Comparison of ENCODE assay signal across 1 cellular context in the genomic region with DNA sequence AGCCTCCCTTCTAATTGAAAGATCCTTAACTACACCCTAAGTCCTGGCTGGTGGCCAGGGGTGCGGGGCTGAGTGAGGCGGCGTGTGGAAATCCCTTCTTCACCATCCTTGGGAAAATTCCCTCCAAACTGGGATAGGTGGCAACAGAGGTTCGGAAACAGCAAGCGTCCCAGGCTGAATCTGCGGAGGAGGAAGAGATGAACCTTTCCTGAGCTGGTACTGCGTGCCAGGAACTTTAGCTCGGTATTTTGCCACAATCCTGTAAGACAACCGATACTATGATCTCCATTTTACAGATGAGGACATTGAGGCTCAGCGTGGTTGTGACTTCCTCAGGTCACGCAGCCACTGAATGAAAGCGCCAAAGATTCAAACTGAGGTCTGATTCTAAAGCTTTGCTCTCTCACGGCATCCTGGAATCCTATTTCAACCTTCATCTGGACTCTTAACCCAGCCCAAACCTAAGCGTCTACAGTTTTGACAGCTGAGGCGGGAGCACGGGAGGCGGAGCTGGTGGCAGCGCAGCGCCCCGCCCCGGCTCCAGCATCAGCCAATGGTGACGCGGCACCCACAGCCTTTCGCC.
TF ChIP-seq lines count a peak whose summit lies in the region.

No MANE protein-coding gene starts in this region.

TF ChIP-seq in K562, 482 proteins besides CTCF, POLR2A, EP300 and RAD21 (continued from another document and continues in another):
- TF ChIP-seq, protein P1, sequence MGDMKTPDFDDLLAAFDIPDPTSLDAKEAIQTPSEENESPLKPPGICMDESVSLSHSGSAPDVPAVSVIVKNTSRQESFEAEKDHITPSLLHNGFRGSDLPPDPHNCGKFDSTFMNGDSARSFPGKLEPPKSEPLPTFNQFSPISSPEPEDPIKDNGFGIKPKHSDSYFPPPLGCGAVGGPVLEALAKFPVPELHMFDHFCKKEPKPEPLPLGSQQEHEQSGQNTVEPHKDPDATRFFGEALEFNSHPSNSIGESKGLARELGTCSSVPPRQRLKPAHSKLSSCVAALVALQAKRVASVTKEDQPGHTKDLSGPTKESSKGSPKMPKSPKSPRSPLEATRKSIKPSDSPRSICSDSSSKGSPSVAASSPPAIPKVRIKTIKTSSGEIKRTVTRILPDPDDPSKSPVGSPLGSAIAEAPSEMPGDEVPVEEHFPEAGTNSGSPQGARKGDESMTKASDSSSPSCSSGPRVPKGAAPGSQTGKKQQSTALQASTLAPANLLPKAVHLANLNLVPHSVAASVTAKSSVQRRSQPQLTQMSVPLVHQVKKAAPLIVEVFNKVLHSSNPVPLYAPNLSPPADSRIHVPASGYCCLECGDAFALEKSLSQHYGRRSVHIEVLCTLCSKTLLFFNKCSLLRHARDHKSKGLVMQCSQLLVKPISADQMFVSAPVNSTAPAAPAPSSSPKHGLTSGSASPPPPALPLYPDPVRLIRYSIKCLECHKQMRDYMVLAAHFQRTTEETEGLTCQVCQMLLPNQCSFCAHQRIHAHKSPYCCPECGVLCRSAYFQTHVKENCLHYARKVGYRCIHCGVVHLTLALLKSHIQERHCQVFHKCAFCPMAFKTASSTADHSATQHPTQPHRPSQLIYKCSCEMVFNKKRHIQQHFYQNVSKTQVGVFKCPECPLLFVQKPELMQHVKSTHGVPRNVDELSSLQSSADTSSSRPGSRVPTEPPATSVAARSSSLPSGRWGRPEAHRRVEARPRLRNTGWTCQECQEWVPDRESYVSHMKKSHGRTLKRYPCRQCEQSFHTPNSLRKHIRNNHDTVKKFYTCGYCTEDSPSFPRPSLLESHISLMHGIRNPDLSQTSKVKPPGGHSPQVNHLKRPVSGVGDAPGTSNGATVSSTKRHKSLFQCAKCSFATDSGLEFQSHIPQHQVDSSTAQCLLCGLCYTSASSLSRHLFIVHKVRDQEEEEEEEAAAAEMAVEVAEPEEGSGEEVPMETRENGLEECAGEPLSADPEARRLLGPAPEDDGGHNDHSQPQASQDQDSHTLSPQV (IDR thresholded peaks at IDR 0.05): no peak
- TF ChIP-seq NFE2 (IDR thresholded peaks at IDR 0.05; ENCODE audit: low read depth) (no peak), ZNF507 (tag; conservative IDR thresholded peaks at IDR 0.05) (no peak), ELF4 (CRISPR knock-in tag; IDR thresholded peaks at IDR 0.05) (no peak), XRCC5 (IDR thresholded peaks at IDR 0.05; ENCODE audit: low read depth, low read length) (no peak), ZNF146 (CRISPR knock-in tag; IDR thresholded peaks at IDR 0.05; ENCODE audit: unreplicated experiment) (no peak), NCOA4 (IDR thresholded peaks at IDR 0.05; ENCODE audit: partially characterized antibody) (no peak), ZNF239 (CRISPR knock-in tag; IDR thresholded peaks at IDR 0.05) (no peak), SMARCA5 (IDR thresholded peaks at IDR 0.05) (peak; percentile 77; the same call in 1 of the 2 replicates), ZBTB1 (CRISPR knock-in tag; IDR thresholded peaks at IDR 0.05; ENCODE audit: borderline replicate concordance, low read depth) (no peak), L3MBTL2 (IDR thresholded peaks at IDR 0.05) (0 out of 2 replicates have a peak, but pooled peaks have one; percentile 18), SRSF7 (optimal IDR thresholded peaks at IDR 0.05; ENCODE audit: low read depth, low read length) (no peak), ZNF140 (CRISPR knock-in tag; IDR thresholded peaks at IDR 0.05) (no peak), FOXP1 (CRISPR knock-in tag; IDR thresholded peaks at IDR 0.05) (no peak), ZNF133 (CRISPR knock-in tag; IDR thresholded peaks at IDR 0.05) (no peak), HNRNPH1 (optimal IDR thresholded peaks at IDR 0.05; ENCODE audit: low read depth, low read length) (no peak), ZNF695 (CRISPR knock-in tag; IDR thresholded peaks at IDR 0.05) (no peak), TAF7 (tag; IDR thresholded peaks at IDR 0.05) (no peak), SMAD1 (IDR thresholded peaks at IDR 0.05; ENCODE audit: low read depth, low read length, partially characterized antibody) (no peak)
- TF ChIP-seq, protein P2, sequence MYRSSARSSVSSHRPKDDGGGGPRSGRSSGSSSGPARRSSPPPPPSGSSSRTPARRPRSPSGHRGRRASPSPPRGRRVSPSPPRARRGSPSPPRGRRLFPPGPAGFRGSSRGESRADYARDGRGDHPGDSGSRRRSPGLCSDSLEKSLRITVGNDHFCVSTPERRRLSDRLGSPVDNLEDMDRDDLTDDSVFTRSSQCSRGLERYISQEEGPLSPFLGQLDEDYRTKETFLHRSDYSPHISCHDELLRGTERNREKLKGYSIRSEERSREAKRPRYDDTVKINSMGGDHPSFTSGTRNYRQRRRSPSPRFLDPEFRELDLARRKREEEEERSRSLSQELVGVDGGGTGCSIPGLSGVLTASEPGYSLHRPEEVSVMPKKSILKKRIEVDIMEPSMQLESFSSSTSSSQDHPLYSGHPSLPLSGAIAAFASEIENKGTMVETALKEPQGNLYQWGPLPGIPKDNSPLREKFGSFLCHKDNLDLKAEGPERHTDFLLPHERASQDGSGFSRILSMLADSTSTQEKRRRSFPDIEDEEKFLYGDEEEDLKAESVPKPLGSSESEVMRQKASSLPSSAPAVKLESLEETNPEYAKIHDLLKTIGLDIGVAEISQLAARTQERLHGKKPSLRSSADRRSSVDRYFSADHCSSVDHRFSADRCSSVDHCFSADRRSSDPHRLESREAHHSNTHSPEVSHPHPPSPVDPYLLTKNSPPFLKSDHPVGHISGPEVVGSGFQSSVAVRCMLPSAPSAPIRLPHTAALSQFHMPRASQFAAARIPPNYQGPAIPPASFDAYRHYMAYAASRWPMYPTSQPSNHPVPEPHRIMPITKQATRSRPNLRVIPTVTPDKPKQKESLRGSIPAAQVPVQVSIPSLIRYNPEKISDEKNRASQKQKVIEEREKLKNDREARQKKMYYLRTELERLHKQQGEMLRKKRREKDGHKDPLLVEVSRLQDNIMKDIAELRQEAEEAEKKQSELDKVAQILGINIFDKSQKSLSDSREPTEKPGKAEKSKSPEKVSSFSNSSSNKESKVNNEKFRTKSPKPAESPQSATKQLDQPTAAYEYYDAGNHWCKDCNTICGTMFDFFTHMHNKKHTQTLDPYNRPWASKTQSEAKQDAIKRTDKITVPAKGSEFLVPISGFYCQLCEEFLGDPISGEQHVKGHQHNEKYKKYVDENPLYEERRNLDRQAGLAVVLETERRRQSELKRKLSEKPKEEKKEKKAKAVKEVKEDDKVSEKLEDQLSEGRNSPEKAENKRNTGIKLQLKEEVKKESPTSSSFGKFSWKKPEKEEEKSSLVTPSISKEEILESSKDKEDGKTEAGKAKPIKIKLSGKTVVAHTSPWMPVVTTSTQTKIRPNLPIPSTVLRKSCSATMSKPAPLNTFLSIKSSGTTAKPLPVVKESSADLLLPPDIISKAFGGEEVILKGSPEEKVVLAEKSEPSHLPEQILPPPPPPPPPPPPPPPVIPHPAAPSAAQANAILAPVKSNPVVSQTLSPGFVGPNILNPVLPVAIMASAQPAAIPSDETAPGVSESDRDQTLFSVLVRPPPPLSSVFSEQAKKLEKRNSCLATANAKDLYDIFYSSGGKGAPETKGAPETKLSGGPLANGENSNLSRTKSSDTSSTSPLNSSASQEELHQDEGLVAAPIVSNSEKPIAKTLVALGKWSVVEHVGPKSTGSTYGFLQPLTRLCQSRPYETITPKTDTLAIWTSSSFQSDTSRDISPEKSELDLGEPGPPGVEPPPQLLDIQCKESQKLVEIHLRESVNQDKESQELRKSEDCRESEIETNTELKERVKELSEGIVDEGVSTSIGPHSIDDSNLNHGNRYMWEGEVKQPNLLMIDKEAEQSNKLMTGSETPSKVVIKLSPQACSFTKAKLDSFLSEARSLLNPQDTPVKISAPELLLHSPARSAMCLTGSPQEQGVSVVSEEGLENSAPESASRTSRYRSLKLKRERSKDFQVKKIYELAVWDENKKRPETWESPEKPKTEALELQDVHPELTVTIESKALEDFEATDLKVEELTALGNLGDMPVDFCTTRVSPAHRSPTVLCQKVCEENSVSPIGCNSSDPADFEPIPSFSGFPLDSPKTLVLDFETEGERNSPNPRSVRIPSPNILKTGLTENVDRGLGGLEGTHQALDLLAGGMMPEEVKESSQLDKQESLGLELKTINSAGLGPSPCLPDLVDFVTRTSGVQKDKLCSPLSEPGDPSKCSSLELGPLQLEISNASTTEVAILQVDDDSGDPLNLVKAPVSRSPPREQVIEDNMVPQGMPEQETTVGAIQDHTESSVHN (IDR thresholded peaks at IDR 0.05; ENCODE audit: borderline replicate concordance in 1 of 2, low read depth in 1 of 2): no peak
- TF ChIP-seq, protein P3, sequence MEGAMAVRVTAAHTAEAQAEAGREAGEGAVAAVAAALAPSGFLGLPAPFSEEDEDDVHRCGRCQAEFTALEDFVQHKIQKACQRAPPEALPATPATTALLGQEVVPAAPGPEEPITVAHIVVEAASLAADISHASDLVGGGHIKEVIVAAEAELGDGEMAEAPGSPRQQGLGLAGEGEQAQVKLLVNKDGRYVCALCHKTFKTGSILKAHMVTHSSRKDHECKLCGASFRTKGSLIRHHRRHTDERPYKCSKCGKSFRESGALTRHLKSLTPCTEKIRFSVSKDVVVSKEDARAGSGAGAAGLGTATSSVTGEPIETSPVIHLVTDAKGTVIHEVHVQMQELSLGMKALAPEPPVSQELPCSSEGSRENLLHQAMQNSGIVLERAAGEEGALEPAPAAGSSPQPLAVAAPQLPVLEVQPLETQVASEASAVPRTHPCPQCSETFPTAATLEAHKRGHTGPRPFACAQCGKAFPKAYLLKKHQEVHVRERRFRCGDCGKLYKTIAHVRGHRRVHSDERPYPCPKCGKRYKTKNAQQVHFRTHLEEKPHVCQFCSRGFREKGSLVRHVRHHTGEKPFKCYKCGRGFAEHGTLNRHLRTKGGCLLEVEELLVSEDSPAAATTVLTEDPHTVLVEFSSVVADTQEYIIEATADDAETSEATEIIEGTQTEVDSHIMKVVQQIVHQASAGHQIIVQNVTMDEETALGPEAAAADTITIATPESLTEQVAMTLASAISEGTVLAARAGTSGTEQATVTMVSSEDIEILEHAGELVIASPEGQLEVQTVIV (CRISPR knock-in tag; IDR thresholded peaks at IDR 0.05; ENCODE audit: borderline replicate concordance): no peak
- TF ChIP-seq, protein P4, sequence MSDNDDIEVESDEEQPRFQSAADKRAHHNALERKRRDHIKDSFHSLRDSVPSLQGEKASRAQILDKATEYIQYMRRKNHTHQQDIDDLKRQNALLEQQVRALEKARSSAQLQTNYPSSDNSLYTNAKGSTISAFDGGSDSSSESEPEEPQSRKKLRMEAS (CRISPR knock-in tag; IDR thresholded peaks at IDR 0.05): no peak
- TF ChIP-seq, protein P5, sequence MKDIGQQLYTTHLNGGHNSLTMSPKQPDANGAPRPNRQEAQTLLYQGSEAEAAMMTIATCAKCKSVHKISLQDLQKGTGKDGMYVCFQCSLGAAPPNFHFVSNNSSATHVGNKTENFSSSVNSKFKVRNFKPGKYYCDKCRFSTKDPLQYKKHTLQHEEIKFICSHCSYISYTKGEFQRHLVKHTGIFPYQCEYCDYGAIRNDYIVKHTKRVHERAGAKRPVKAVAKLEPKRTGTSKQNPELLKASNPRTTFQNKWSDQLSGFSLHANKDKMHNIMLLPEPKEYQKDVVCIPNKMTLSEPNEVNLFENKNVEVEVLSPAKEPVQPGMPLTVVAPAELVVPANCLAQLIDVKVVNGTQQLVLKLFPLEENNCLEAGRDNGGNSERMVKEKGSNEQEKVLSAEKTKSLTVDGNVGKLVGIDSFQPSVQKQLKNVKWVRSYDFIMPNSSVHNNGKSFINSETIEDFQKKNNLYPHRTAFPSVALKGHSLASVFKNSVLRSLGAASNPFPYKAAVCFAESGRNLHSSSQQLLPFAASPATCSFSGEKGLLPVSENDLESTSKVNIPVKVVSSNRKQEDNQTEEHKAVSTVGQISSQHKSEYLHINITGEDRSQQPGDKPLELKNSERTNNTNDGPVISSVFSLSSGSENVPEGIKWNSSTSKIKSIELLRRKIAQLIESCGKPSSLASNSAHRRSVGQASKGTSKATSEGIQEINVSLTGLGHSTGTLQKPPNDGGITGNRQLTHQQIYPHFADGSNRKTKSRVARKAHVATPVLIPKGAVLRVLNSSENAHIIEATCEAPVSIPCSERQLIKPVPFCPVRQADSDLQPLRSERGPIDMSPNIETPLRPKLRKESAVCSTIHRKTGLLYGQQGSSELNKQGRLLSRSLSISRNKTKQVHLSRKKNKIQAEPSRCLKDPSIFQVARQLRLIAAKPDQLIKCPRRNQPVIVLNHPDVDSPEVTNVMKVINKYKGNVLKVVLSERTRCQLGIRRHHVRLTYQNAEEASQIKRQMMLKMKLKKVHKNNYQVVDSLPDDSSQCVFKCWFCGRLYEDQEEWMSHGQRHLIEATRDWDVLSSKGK (CRISPR knock-in tag; IDR thresholded peaks at IDR 0.05): no peak
- TF ChIP-seq, protein P6, sequence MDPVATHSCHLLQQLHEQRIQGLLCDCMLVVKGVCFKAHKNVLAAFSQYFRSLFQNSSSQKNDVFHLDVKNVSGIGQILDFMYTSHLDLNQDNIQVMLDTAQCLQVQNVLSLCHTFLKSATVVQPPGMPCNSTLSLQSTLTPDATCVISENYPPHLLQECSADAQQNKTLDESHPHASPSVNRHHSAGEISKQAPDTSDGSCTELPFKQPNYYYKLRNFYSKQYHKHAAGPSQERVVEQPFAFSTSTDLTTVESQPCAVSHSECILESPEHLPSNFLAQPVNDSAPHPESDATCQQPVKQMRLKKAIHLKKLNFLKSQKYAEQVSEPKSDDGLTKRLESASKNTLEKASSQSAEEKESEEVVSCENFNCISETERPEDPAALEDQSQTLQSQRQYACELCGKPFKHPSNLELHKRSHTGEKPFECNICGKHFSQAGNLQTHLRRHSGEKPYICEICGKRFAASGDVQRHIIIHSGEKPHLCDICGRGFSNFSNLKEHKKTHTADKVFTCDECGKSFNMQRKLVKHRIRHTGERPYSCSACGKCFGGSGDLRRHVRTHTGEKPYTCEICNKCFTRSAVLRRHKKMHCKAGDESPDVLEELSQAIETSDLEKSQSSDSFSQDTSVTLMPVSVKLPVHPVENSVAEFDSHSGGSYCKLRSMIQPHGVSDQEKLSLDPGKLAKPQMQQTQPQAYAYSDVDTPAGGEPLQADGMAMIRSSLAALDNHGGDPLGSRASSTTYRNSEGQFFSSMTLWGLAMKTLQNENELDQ (CRISPR knock-in tag; IDR thresholded peaks at IDR 0.05; ENCODE audit: borderline replicate concordance): no peak
- TF ChIP-seq, protein P7, sequence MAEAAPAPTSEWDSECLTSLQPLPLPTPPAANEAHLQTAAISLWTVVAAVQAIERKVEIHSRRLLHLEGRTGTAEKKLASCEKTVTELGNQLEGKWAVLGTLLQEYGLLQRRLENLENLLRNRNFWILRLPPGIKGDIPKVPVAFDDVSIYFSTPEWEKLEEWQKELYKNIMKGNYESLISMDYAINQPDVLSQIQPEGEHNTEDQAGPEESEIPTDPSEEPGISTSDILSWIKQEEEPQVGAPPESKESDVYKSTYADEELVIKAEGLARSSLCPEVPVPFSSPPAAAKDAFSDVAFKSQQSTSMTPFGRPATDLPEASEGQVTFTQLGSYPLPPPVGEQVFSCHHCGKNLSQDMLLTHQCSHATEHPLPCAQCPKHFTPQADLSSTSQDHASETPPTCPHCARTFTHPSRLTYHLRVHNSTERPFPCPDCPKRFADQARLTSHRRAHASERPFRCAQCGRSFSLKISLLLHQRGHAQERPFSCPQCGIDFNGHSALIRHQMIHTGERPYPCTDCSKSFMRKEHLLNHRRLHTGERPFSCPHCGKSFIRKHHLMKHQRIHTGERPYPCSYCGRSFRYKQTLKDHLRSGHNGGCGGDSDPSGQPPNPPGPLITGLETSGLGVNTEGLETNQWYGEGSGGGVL (CRISPR knock-in tag; IDR thresholded peaks at IDR 0.05): no peak
- TF ChIP-seq, protein P8, sequence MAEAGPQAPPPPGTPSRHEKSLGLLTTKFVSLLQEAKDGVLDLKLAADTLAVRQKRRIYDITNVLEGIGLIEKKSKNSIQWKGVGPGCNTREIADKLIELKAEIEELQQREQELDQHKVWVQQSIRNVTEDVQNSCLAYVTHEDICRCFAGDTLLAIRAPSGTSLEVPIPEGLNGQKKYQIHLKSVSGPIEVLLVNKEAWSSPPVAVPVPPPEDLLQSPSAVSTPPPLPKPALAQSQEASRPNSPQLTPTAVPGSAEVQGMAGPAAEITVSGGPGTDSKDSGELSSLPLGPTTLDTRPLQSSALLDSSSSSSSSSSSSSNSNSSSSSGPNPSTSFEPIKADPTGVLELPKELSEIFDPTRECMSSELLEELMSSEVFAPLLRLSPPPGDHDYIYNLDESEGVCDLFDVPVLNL (CRISPR knock-in tag; IDR thresholded peaks at IDR 0.05; ENCODE audit: low read depth): no peak
